Comparison of ENCODE assay signal across 22 cellular contexts in genomic region chr11:17542249-17542648, GRCh38. TPM values are rescaled to one million over a fixed set of nuclear protein-coding genes. Genes with fewer than 3 reads are reported as not detected.
DNase-seq lines count a peak whose midpoint lies in the region; ATAC-seq and TF ChIP-seq lines count a peak whose summit lies in the region.
"Had no signal": no experiment of that assay in that cellular context is flagged by ENCODE, and none has a peak within 500 bp of the region (broad histone marks: within the 10 kb centered on the region; RNA-seq: fewer than 3 reads in every experiment).

No MANE protein-coding gene starts in this region.

- no peaks in the 10 kb centered on the region for H3K36me3 Mint-ChIP-seq in type B pancreatic cell
- H3K36me3 Mint-ChIP-seq in activated T-cell treated with anti-CD3 and anti-CD28 coated beads, Interleukin-2, amount 50 U/mL, for 24 hours (ENCODE audit: low read depth): no peaks in the 10 kb centered on the region
- H3K36me3 Mint-ChIP-seq: activated naive CD4-positive, alpha-beta T cell treated with anti-CD3 and anti-CD28 coated beads, Interleukin-2, amount 50 U/mL, for 72 hours had no signal

- H3K4me3 ChIP-seq in epithelial cell of proximal tubule (ENCODE audit: low read depth, low read length) (peak overlapping the region; percentile 89), muscle layer of duodenum (ENCODE audit: low read depth in 1 of 2, low read length in 2 of 2) (peak overlapping the region in 1 of 2 donors; percentile 68)
- H3K4me3 ChIP-seq: left lung, testis had no signal

- peak overlapping the region; percentile 80 for H3K27ac Mint-ChIP-seq in type B pancreatic cell
- no peak overlapping the region for H3K27ac Mint-ChIP-seq in activated T-cell treated with anti-CD3 and anti-CD28 coated beads, Interleukin-2, amount 50 U/mL, for 24 hours
- H3K27ac Mint-ChIP-seq: activated CD8-positive, alpha-beta T cell treated with anti-CD3 and anti-CD28 coated beads for 36 hours; activated naive CD4-positive, alpha-beta T cell treated with anti-CD3 and anti-CD28 coated beads, Interleukin-2, amount 50 U/mL, for 72 hours had no signal

- H3K27me3 ChIP-seq in muscle layer of duodenum (ENCODE audit: low read depth, low read length): peaks cover 5% of the 10 kb centered on the region
- H3K27me3 ChIP-seq: testis had no signal

- H3K4me1 ChIP-seq in muscle layer of duodenum (ENCODE audit: control insufficient read depth in 1 of 2, insufficient read depth in 2 of 2, low read length in 2 of 2): peaks cover 3 to 7% of the 10 kb centered on the region in 2 donors
- H3K4me1 ChIP-seq: foreskin keratinocyte, left lung, testis had no signal

- H3K9me3 ChIP-seq in muscle layer of duodenum (ENCODE audit: control insufficient read depth in 1 of 2, low read length in 2 of 2): no peaks in the 10 kb centered on the region
- H3K9me3 ChIP-seq: left lung, testis had no signal

- TF ChIP-seq CTCF in epithelial cell of proximal tubule (conservative IDR thresholded peaks at IDR 0.05; ENCODE audit: low read depth, low read length) (no peak), type B pancreatic cell (conservative IDR thresholded peaks at IDR 0.05) (no peak)

- peak overlapping the region; percentile 79 for H3K27ac ChIP-seq in muscle layer of duodenum (ENCODE audit: low read length)
- H3K27ac ChIP-seq: foreskin keratinocyte, left lung, testis, WERI-Rb-1 had no signal

- H3K27me3 Mint-ChIP-seq in type B pancreatic cell: peaks cover 31% of the 10 kb centered on the region
- H3K27me3 Mint-ChIP-seq in activated T-cell treated with anti-CD3 and anti-CD28 coated beads, Interleukin-2, amount 50 U/mL, for 24 hours: peaks cover 31% of the 10 kb centered on the region

- peaks cover 40% of the 10 kb centered on the region for H3K4me1 Mint-ChIP-seq in type B pancreatic cell (ENCODE audit: unreplicated experiment)
- peaks cover 1% of the 10 kb centered on the region for H3K4me1 Mint-ChIP-seq in activated T-cell treated with anti-CD3 and anti-CD28 coated beads, Interleukin-2, amount 50 U/mL, for 24 hours (ENCODE audit: low read depth)

- H3K9me3 Mint-ChIP-seq in type B pancreatic cell: no peaks in the 10 kb centered on the region
- no peaks in the 10 kb centered on the region for H3K9me3 Mint-ChIP-seq in activated T-cell treated with anti-CD3 and anti-CD28 coated beads, Interleukin-2, amount 50 U/mL, for 24 hours
- H3K9me3 Mint-ChIP-seq: activated CD8-positive, alpha-beta T cell treated with anti-CD3 and anti-CD28 coated beads for 36 hours; activated naive CD4-positive, alpha-beta T cell treated with anti-CD3 and anti-CD28 coated beads, Interleukin-2, amount 50 U/mL, for 72 hours had no signal

- peak; percentile 22 for DNase-seq in activated effector memory CD4-positive, alpha-beta T cell treated with anti-CD3 and anti-CD28 coated beads, Interleukin-2, amount 50 U/mL, for 16 hours
- DNase-seq in activated effector memory CD4-positive, alpha-beta T cell treated with Interleukin-2 at 50 U/mL for 16 hours: no peak
- DNase-seq in epithelial cell of proximal tubule (ENCODE audit: low read depth) (no peak), type B pancreatic cell (ENCODE audit: extremely low spot score, unreplicated experiment) (no peak)
- no peak for DNase-seq in activated T-cell treated with anti-CD3 and anti-CD28 coated beads, Interleukin-2, amount 50 U/mL, for 24 hours
- DNase-seq: 8988T; activated CD8-positive, alpha-beta T cell treated with anti-CD3 and anti-CD28 coated beads for 36 hours; activated T-cell treated with anti-CD3 and anti-CD28 coated beads, Interleukin-2, amount 50 U/mL, for 48 hours; DMS 273 treated with DMSO at 0.1 percent for 48 hours; foreskin keratinocyte; NCI-H1436 treated with DMSO at 0.1 percent for 48 hours; stimulated activated CD4-positive, alpha-beta T cell treated with anti-CD3 and anti-CD28 coated beads, Interleukin-12 subunit alpha, Interleukin-12 subunit beta, amount 100 ng/mL, for 4 hours; testis; WERI-Rb-1 had no signal

- ATAC-seq in GM19455 (IDR thresholded peaks at IDR 0.05; ENCODE audit: unreplicated experiment) (no peak), GM21717 (IDR thresholded peaks at IDR 0.05; ENCODE audit: unreplicated experiment) (no peak)
- ATAC-seq: activated CD8-positive, alpha-beta T cell treated with anti-CD3 and anti-CD28 coated beads for 36 hours; activated naive CD4-positive, alpha-beta T cell treated with anti-CD3 and anti-CD28 coated beads, Interleukin-2, amount 50 U/mL, for 72 hours; foreskin keratinocyte; left lung had no signal

- H3K36me3 ChIP-seq in muscle layer of duodenum (ENCODE audit: control insufficient read depth in 1 of 2, insufficient read depth in 2 of 2, low read length in 2 of 2): no peaks in the 10 kb centered on the region
- H3K36me3 ChIP-seq: left lung, WERI-Rb-1 had no signal

- H3K4me3 Mint-ChIP-seq in type B pancreatic cell: peak overlapping the region; percentile 73
- no peak overlapping the region for H3K4me3 Mint-ChIP-seq in activated T-cell treated with anti-CD3 and anti-CD28 coated beads, Interleukin-2, amount 50 U/mL, for 24 hours
- H3K4me3 Mint-ChIP-seq: activated CD8-positive, alpha-beta T cell treated with anti-CD3 and anti-CD28 coated beads for 36 hours had no signal

RNA-seq across cellular contexts. Expression of gene USH1C, which starts 2.0 kb away (rescaled TPM):
- total RNA-seq in epithelial cell of proximal tubule: 1.1 TPM in 1 of 2 replicates, not detected in the other
- total RNA-seq in type B pancreatic cell (ENCODE audit: low replicate concordance): 21.8 and 30.0 TPM in 2 replicates
- total RNA-seq: activated CD8-positive, alpha-beta T cell treated with anti-CD3 and anti-CD28 coated beads for 36 hours; activated naive CD4-positive, alpha-beta T cell treated with anti-CD3 and anti-CD28 coated beads, Interleukin-2, amount 50 U/mL, for 72 hours; endothelial cell of umbilical vein; foreskin keratinocyte; M059J; T-helper 1 cell treated with Interleukin-12 subunit alpha and Interleukin-12 subunit beta and Interleukin-4 antibody, amounts not matched to agents 30 ng/mL and 1 ng/mL, for 36 hours had no signal

RNA-seq across cellular contexts. Expression of gene OTOG, which starts 4.8 kb away (rescaled TPM):
- total RNA-seq in epithelial cell of proximal tubule (not detected in 2 replicates), type B pancreatic cell (ENCODE audit: low replicate concordance) (0.21 and 1.5 TPM in 2 replicates)
- total RNA-seq: activated CD8-positive, alpha-beta T cell treated with anti-CD3 and anti-CD28 coated beads for 36 hours; activated naive CD4-positive, alpha-beta T cell treated with anti-CD3 and anti-CD28 coated beads, Interleukin-2, amount 50 U/mL, for 72 hours; endothelial cell of umbilical vein; foreskin keratinocyte; left lung; M059J; T-helper 1 cell treated with Interleukin-12 subunit alpha and Interleukin-12 subunit beta and Interleukin-4 antibody, amounts not matched to agents 30 ng/mL and 1 ng/mL, for 36 hours had no signal

Comparison
In these comparisons a context has a peak if more than half of its experiments do, and no peak if none do; other contexts are left out.
1. RNA of gene USH1C, which starts 2.0 kb away (total RNA-seq): 21.8 to 30.0 TPM in type B pancreatic cell; 1.1 TPM in epithelial cell of proximal tubule; every median in the first group is over 10 times any median in the second.